ENCODE assay signal across 30 cellular contexts in genomic region chr3:45472795-45473194, GRCh38.
"Had no signal": no experiment of that assay in that cellular context is flagged by ENCODE, and none has a peak within 500 bp of the region (broad histone marks: within the 10 kb centered on the region; RNA-seq: fewer than 3 reads in every experiment).

No MANE protein-coding gene starts in this region.

- H3K9me3 ChIP-seq: ascending aorta, breast epithelium, colonic mucosa, esophagus squamous epithelium had no signal

- H3K27ac ChIP-seq: ascending aorta, breast epithelium, cardiac muscle cell, colonic mucosa, epithelial cell of prostate, esophagus squamous epithelium had no signal

- H3K27ac Mint-ChIP-seq: activated CD4-positive, alpha-beta memory T cell treated with anti-CD3 and anti-CD28 coated beads for 36 hours; activated CD4-positive, alpha-beta T cell treated with anti-CD3 and anti-CD28 coated beads for 36 hours; activated CD4-positive, alpha-beta T cell treated with anti-CD3 and anti-CD28 coated beads, Interleukin-2, amount 10 ng/mL, durations not matched to agents 24 days and 14 days; activated CD8-positive, alpha-beta memory T cell treated with anti-CD3 and anti-CD28 coated beads, Interleukin-2, amount 10 ng/mL, durations not matched to agents 7 days and 5 days; activated CD8-positive, alpha-beta T cell treated with anti-CD3 and anti-CD28 coated beads, Interleukin-2, amount 10 ng/mL, durations not matched to agents 7 days and 5 days; activated naive CD4-positive, alpha-beta T cell treated with anti-CD3 and anti-CD28 coated beads for 36 hours; activated naive CD4-positive, alpha-beta T cell treated with anti-CD3 and anti-CD28 coated beads, Interleukin-2, amount 50 U/mL, for 24 hours; activated naive CD8-positive, alpha-beta T cell treated with anti-CD3 and anti-CD28 coated beads for 36 hours; activated naive CD8-positive, alpha-beta T cell treated with anti-CD3 and anti-CD28 coated beads, Interleukin-2, amount 50 U/mL, for 24 hours; activated T-helper 1 cell treated with anti-CD3 and anti-CD28 coated beads, Interleukin-12 subunit alpha, Interleukin-12 subunit beta, Interleukin-2, Interleukin-4 antibody, amounts not matched to agents 30 ng/mL and 10 ng/mL and 1 ng/mL, durations not matched to agents 14 hours and 24 hours and 36 hours; activated T-helper 2 cell treated with anti-CD3 and anti-CD28 coated beads, Interferon-gamma antibody, Interleukin-2, Interleukin-4, amounts not matched to agents 10 μg/mL and 5 μg/mL and 100 μg/mL, durations not matched to agents 14 hours and 24 hours and 36 hours; brain had no signal

- ATAC-seq: activated CD4-positive, alpha-beta T cell treated with anti-CD3 and anti-CD28 coated beads for 36 hours; activated CD8-positive, alpha-beta memory T cell treated with anti-CD3 and anti-CD28 coated beads, Interleukin-2, amount 10 ng/mL, durations not matched to agents 7 days and 5 days; activated CD8-positive, alpha-beta T cell treated with anti-CD3 and anti-CD28 coated beads, Interleukin-2, amount 10 ng/mL, durations not matched to agents 7 days and 5 days; activated naive CD8-positive, alpha-beta T cell treated with anti-CD3 and anti-CD28 coated beads, Interleukin-2, amount 50 U/mL, for 24 hours had no signal

- H3K27me3 ChIP-seq: ascending aorta, breast epithelium, cardiac muscle cell, colonic mucosa, esophagus squamous epithelium had no signal

- DNase-seq: activated CD4-positive, alpha-beta memory T cell treated with anti-CD3 and anti-CD28 coated beads for 36 hours; activated CD4-positive, alpha-beta T cell treated with anti-CD3 and anti-CD28 coated beads for 36 hours; activated CD4-positive, alpha-beta T cell treated with anti-CD3 and anti-CD28 coated beads, Interleukin-2, amount 10 ng/mL, durations not matched to agents 24 days and 14 days; activated CD4-positive, CD25-positive, alpha-beta regulatory T cell; activated CD4-positive, CD25-positive, alpha-beta regulatory T cell treated with anti-CD3 and anti-CD28 coated beads, Interleukin-2, amount 50 U/mL, for 72 hours; activated CD8-positive, alpha-beta memory T cell treated with anti-CD3 and anti-CD28 coated beads, Interleukin-2, amount 10 ng/mL, durations not matched to agents 7 days and 5 days; activated CD8-positive, alpha-beta memory T cell treated with anti-CD3 and anti-CD28 coated beads, Interleukin-2, amount 50 U/mL, for 4 hours; activated CD8-positive, alpha-beta T cell treated with anti-CD3 and anti-CD28 coated beads, Interleukin-2, amount 10 ng/mL, durations not matched to agents 7 days and 5 days; activated effector memory CD4-positive, alpha-beta T cell treated with anti-CD3 and anti-CD28 coated beads, Interleukin-2, amount 50 U/mL, for 16 hours; activated naive CD4-positive, alpha-beta T cell treated with anti-CD3 and anti-CD28 coated beads for 36 hours; activated naive CD8-positive, alpha-beta T cell treated with anti-CD3 and anti-CD28 coated beads for 36 hours; activated naive CD8-positive, alpha-beta T cell treated with anti-CD3 and anti-CD28 coated beads, Interleukin-2, amount 50 U/mL, for 24 hours; activated T-cell treated with anti-CD3 and anti-CD28 coated beads, Interleukin-2, amount 50 U/mL, for 1 hour; activated T-cell treated with anti-CD3 and anti-CD28 coated beads, Interleukin-2, amount 50 U/mL, for 48 hours; central memory CD4-positive, alpha-beta T cell; cerebellar nuclear complex; colonic mucosa; effector CD8-positive, alpha-beta T cell; esophagus squamous epithelium; foreskin fibroblast; head of caudate nucleus; T-helper 2 cell had no signal

- H3K27me3 Mint-ChIP-seq: activated CD4-positive, alpha-beta memory T cell treated with anti-CD3 and anti-CD28 coated beads for 36 hours; activated CD4-positive, alpha-beta T cell treated with anti-CD3 and anti-CD28 coated beads for 36 hours; activated CD4-positive, alpha-beta T cell treated with anti-CD3 and anti-CD28 coated beads, Interleukin-2, amount 10 ng/mL, durations not matched to agents 24 days and 14 days; activated CD8-positive, alpha-beta memory T cell treated with anti-CD3 and anti-CD28 coated beads, Interleukin-2, amount 10 ng/mL, durations not matched to agents 7 days and 5 days; activated naive CD4-positive, alpha-beta T cell treated with anti-CD3 and anti-CD28 coated beads, Interleukin-2, amount 50 U/mL, for 24 hours; activated naive CD8-positive, alpha-beta T cell treated with anti-CD3 and anti-CD28 coated beads for 36 hours; activated naive CD8-positive, alpha-beta T cell treated with anti-CD3 and anti-CD28 coated beads, Interleukin-2, amount 50 U/mL, for 24 hours; brain had no signal

- H3K4me1 ChIP-seq: ascending aorta, breast epithelium, colonic mucosa, esophagus squamous epithelium had no signal

- H3K9me3 Mint-ChIP-seq: activated CD4-positive, alpha-beta memory T cell treated with anti-CD3 and anti-CD28 coated beads for 36 hours; activated CD4-positive, alpha-beta T cell treated with anti-CD3 and anti-CD28 coated beads, Interleukin-2, amount 10 ng/mL, durations not matched to agents 24 days and 14 days; activated naive CD4-positive, alpha-beta T cell treated with anti-CD3 and anti-CD28 coated beads for 36 hours; activated naive CD4-positive, alpha-beta T cell treated with anti-CD3 and anti-CD28 coated beads, Interleukin-2, amount 50 U/mL, for 24 hours; activated naive CD8-positive, alpha-beta T cell treated with anti-CD3 and anti-CD28 coated beads for 36 hours; activated naive CD8-positive, alpha-beta T cell treated with anti-CD3 and anti-CD28 coated beads, Interleukin-2, amount 50 U/mL, for 24 hours; activated T-helper 1 cell treated with anti-CD3 and anti-CD28 coated beads, Interleukin-12 subunit alpha, Interleukin-12 subunit beta, Interleukin-2, Interleukin-4 antibody, amounts not matched to agents 30 ng/mL and 10 ng/mL and 1 ng/mL, durations not matched to agents 14 hours and 24 hours and 36 hours; activated T-helper 2 cell treated with anti-CD3 and anti-CD28 coated beads, Interferon-gamma antibody, Interleukin-2, Interleukin-4, amounts not matched to agents 10 μg/mL and 5 μg/mL and 100 μg/mL, durations not matched to agents 14 hours and 24 hours and 36 hours; brain had no signal

- H3K4me3 ChIP-seq: ascending aorta, breast epithelium, cardiac muscle cell, colonic mucosa, esophagus squamous epithelium had no signal

- H3K36me3 ChIP-seq: breast epithelium, colonic mucosa had no signal

- H3K4me3 Mint-ChIP-seq: activated CD4-positive, alpha-beta memory T cell treated with anti-CD3 and anti-CD28 coated beads for 36 hours; activated CD4-positive, alpha-beta T cell treated with anti-CD3 and anti-CD28 coated beads for 36 hours; activated CD4-positive, alpha-beta T cell treated with anti-CD3 and anti-CD28 coated beads, Interleukin-2, amount 10 ng/mL, durations not matched to agents 24 days and 14 days; activated CD8-positive, alpha-beta memory T cell treated with anti-CD3 and anti-CD28 coated beads, Interleukin-2, amount 10 ng/mL, durations not matched to agents 7 days and 5 days; activated CD8-positive, alpha-beta T cell treated with anti-CD3 and anti-CD28 coated beads, Interleukin-2, amount 10 ng/mL, durations not matched to agents 7 days and 5 days; activated naive CD4-positive, alpha-beta T cell treated with anti-CD3 and anti-CD28 coated beads for 36 hours; activated naive CD4-positive, alpha-beta T cell treated with anti-CD3 and anti-CD28 coated beads, Interleukin-2, amount 50 U/mL, for 24 hours; activated naive CD8-positive, alpha-beta T cell treated with anti-CD3 and anti-CD28 coated beads for 36 hours; activated naive CD8-positive, alpha-beta T cell treated with anti-CD3 and anti-CD28 coated beads, Interleukin-2, amount 50 U/mL, for 24 hours; activated T-helper 1 cell treated with anti-CD3 and anti-CD28 coated beads, Interleukin-12 subunit alpha, Interleukin-12 subunit beta, Interleukin-2, Interleukin-4 antibody, amounts not matched to agents 30 ng/mL and 10 ng/mL and 1 ng/mL, durations not matched to agents 14 hours and 24 hours and 36 hours; brain had no signal

- H3K4me1 Mint-ChIP-seq: activated CD4-positive, alpha-beta T cell treated with anti-CD3 and anti-CD28 coated beads for 36 hours; activated CD4-positive, alpha-beta T cell treated with anti-CD3 and anti-CD28 coated beads, Interleukin-2, amount 10 ng/mL, durations not matched to agents 24 days and 14 days; activated CD8-positive, alpha-beta memory T cell treated with anti-CD3 and anti-CD28 coated beads, Interleukin-2, amount 10 ng/mL, durations not matched to agents 7 days and 5 days; activated naive CD4-positive, alpha-beta T cell treated with anti-CD3 and anti-CD28 coated beads, Interleukin-2, amount 50 U/mL, for 24 hours; activated naive CD8-positive, alpha-beta T cell treated with anti-CD3 and anti-CD28 coated beads for 36 hours; activated naive CD8-positive, alpha-beta T cell treated with anti-CD3 and anti-CD28 coated beads, Interleukin-2, amount 50 U/mL, for 24 hours; brain had no signal
